Comparison of ENCODE assay signal across 21 cellular contexts in the genomic region with DNA sequence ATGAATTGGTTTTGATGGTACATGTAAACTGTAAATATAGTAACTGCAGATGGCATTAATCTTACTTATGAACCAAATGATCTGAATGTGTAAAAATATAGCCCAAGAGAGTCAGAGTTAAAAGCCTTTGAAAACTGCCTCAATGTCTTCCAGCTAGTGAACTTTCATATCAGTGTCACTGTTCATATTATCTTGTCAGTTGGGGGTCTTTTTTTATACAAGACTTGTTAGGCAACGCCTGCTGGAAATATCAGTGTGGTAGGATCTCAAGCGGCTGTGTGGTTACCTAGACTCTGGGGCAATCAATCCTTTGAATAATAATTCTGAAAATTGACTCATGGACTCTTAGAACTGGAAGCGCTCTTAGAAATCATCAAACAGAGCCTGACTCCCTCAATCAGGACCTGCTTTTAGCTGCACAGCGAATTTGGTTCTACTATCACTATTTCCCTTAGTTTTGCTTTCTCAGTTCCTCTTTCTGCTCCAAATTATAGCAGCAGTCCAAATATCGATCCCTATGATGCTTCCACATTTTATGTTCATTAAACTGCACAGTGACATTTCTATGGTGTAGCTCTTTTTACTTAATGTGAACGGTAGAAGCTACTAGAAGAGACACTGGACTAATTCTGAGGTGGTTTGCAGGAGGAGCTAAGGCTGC.
A peak's percentile ranks its signal among the peaks of the same experiment; 100 is the strongest.
DNase-seq lines count a peak whose midpoint lies in the region; ATAC-seq, FAIRE-seq and TF ChIP-seq lines count a peak whose summit lies in the region.
"Had no signal": no experiment of that assay in that cellular context is flagged by ENCODE, and none has a peak within 500 bp of the region (broad histone marks: within the 10 kb centered on the region; RNA-seq: fewer than 3 reads in every experiment).

No MANE protein-coding gene starts in this region.

- H3K27me3 Mint-ChIP-seq in chondrocyte (ENCODE audit: low read depth): no peaks in the 10 kb centered on the region
- no peaks in the 10 kb centered on the region for H3K27me3 Mint-ChIP-seq in osteocyte (ENCODE audit: unreplicated experiment)
- H3K27me3 Mint-ChIP-seq: CD8-positive, alpha-beta memory T cell had no signal

- H3K36me3 ChIP-seq in IMR-90 (ENCODE audit: control insufficient read depth, insufficient read depth, low read length): no peaks in the 10 kb centered on the region
- H3K36me3 ChIP-seq: suprapubic skin had no signal

- no peak overlapping the region for H3K4me3 Mint-ChIP-seq in chondrocyte (ENCODE audit: unreplicated experiment)
- no peak overlapping the region for H3K4me3 Mint-ChIP-seq in osteocyte (ENCODE audit: unreplicated experiment)
- H3K4me3 Mint-ChIP-seq: CD8-positive, alpha-beta memory T cell; stimulated activated memory B cell treated with anti-CD40 and anti-IgM and Interleukin-4, amounts not matched to agents 10 μg/mL and 1 μg/mL and 100 μg/mL, for 72 hours had no signal

- no peak overlapping the region; a peak in 1 of 4 replicates for H4K8ac ChIP-seq in IMR-90 (ENCODE audit: low read depth in 2 of 2, low read length in 2 of 2)

- no peaks in the 10 kb centered on the region for H4K20me1 ChIP-seq in IMR-90 (ENCODE audit: insufficient read depth, low read length)

- no peaks in the 10 kb centered on the region for H3K27me3 ChIP-seq in IMR-90 (ENCODE audit: control insufficient read depth, insufficient read depth, low read length)
- H3K27me3 ChIP-seq: suprapubic skin had no signal

- peak overlapping the region; percentile 74 for H4K91ac ChIP-seq in IMR-90 (ENCODE audit: insufficient read depth, low read depth, low read length)

- dilution Hi-C loops in IMR-90 (cut with HindIII; ENCODE audit: low sequenced_read_pairs, unreplicated experiment): no loop called here

- no peak overlapping the region for H3K23ac ChIP-seq in IMR-90 (ENCODE audit: low read depth, low read length)

- peak overlapping the region; percentile 36; the same call in 1 of the 2 replicates for H3K27ac ChIP-seq in IMR-90 (ENCODE audit: insufficient read depth, low read length)
- H3K27ac ChIP-seq: KMS-11, suprapubic skin had no signal

- peak overlapping the region; percentile 45; the same call in 1 of the 2 replicates for H3K4ac ChIP-seq in IMR-90 (ENCODE audit: low read depth, low read length)

- no TSS peak for BruUV-seq in IMR-90 (replicated peaks; lab: Mats Ljungman, UMichigan)

- no peak for TF ChIP-seq POLR2A in IMR-90 (IDR thresholded peaks at IDR 0.05; ENCODE audit: low read depth, low read length)

- peak overlapping the region; percentile 13 for H3K9ac ChIP-seq in IMR-90 (ENCODE audit: low read depth, low read length)
- H3K9ac ChIP-seq: KMS-11 had no signal

- H2BK120ac ChIP-seq in IMR-90 (ENCODE audit: low read depth, low read length): peak overlapping the region; percentile 66

- in situ Hi-C loops in IMR-90 (cut with MboI; ENCODE audit: low sequenced_read_pairs): loop anchor here (5.0 to 25.0 kb wide), 3 partner anchors 103 to 1193 kb away; a partner anchor contains a TSS

- peak overlapping the region; percentile 80 for H2BK15ac ChIP-seq in IMR-90 (ENCODE audit: low read depth, low read length)

- H2AFZ ChIP-seq in IMR-90 (replicated peaks; ENCODE audit: low read length, poor library complexity): no peak overlapping the region

- peak overlapping the region; percentile 56; the same call in 1 of the 2 replicates for H3K4me2 ChIP-seq in IMR-90 (ENCODE audit: low read depth, low read length)
- H3K4me2 ChIP-seq: KMS-11 had no signal

- no peak for TF ChIP-seq RAD21 in IMR-90 (IDR thresholded peaks at IDR 0.05; ENCODE audit: low read length)

- CTCF ChIA-PET in IMR-90 (lab: Yijun Ruan, JAX): interaction anchor here (0.7 to 3.4 kb wide), 6 partner anchors 88 to 142 kb away, joined by 3 to 31 read pairs (median 18); a partner anchor contains a TSS

- peak overlapping the region; percentile 30; the same call in 1 of the 2 replicates for H2AK5ac ChIP-seq in IMR-90 (ENCODE audit: low read depth, low read length)

- H3K9me1 ChIP-seq in IMR-90 (ENCODE audit: insufficient read depth, low read length): peaks cover 3% of the 10 kb centered on the region; the same call in 1 of the 2 replicates

- H3K4me1 Mint-ChIP-seq in chondrocyte (ENCODE audit: low read depth) (peaks cover 88% of the 10 kb centered on the region), osteocyte (ENCODE audit: unreplicated experiment) (peaks cover 62% of the 10 kb centered on the region)
- H3K4me1 Mint-ChIP-seq: CD8-positive, alpha-beta memory T cell had no signal

- peak overlapping the region; percentile 98 for H2BK5ac ChIP-seq in IMR-90 (ENCODE audit: low read depth, low read length, poor library complexity, severe bottlenecking)

- H3K18ac ChIP-seq in IMR-90 (ENCODE audit: low read depth, low read length): peak overlapping the region; percentile 11

- no peak for TF ChIP-seq CTCF in IMR-90 (conservative IDR thresholded peaks at IDR 0.05; ENCODE audit: low read depth, low read length)
- no peak for TF ChIP-seq CTCF in chondrocyte (IDR thresholded peaks at IDR 0.05)
- TF ChIP-seq CTCF in osteocyte (IDR thresholded peaks at IDR 0.05): no peak

- no peak overlapping the region for H2AK9ac ChIP-seq in IMR-90 (replicated peaks; ENCODE audit: low read depth, low read length, poor library complexity)

- no peak for ATAC-seq in IMR-90 (ENCODE audit: low read depth)
- no peak for ATAC-seq in HG02885 (IDR thresholded peaks at IDR 0.05; ENCODE audit: poor library complexity, unreplicated experiment)
- ATAC-seq: left ventricle myocardium superior; stimulated activated memory B cell treated with anti-CD40 and anti-IgM and Interleukin-4, amounts not matched to agents 10 μg/mL and 1 μg/mL and 100 μg/mL, for 72 hours had no signal

- FAIRE-seq in urothelium cell line (lab: Jason Lieb, UNC): no peak

- intact Hi-C loops in IMR-90 (cut with micrococcal nuclease): loop anchor here (1.0 kb wide), 1 partner anchor 139 kb away; no protein-coding TSS in a partner anchor

- H2BK20ac ChIP-seq in IMR-90 (ENCODE audit: low read depth, low read length): peak overlapping the region; percentile 59; the same call in 1 of the 2 replicates

- peak overlapping the region; percentile 32; the same call in 1 of the 2 replicates for H3K56ac ChIP-seq in IMR-90 (ENCODE audit: extremely low read depth, insufficient read depth, low read length)

- POLR2A ChIA-PET in IMR-90 (lab: Charles Lee; ENCODE audit: unreplicated experiment): interaction anchor here (0.9 to 8.1 kb wide), 5 partner anchors 80 to 138 kb away, joined by 3 to 169 read pairs (median 79); a partner anchor contains a TSS

- WGBS in IMR-90 (ENCODE audit: extremely low coverage in 2 of 2, insufficient read length in 1 of 2), 2 experiments: no CpG with 5 or more reads among the region's 6 CpGs

- peak overlapping the region; percentile 71 for H3K27ac Mint-ChIP-seq in chondrocyte (ENCODE audit: unreplicated experiment)
- H3K27ac Mint-ChIP-seq in osteocyte (ENCODE audit: unreplicated experiment): peak overlapping the region; percentile 32
- H3K27ac Mint-ChIP-seq: CD8-positive, alpha-beta memory T cell; stimulated activated memory B cell treated with anti-CD40 and anti-IgM and Interleukin-4, amounts not matched to agents 10 μg/mL and 1 μg/mL and 100 μg/mL, for 72 hours had no signal

- peaks cover 15% of the 10 kb centered on the region for H3K4me1 ChIP-seq in IMR-90 (ENCODE audit: control insufficient read depth, insufficient read depth, low read length)

- DNase-seq in IMR-90: no peak
- DNase-seq in NOMO-1 treated with dmso at 0.1 percent for 144 hours (lab: John Stamatoyannopoulos, UW; ENCODE audit: unreplicated experiment): peak; percentile 54
- DNase-seq in chondrocyte (ENCODE audit: low spot score): no peak
- no peak for DNase-seq in osteocyte (ENCODE audit: extremely low spot score, unreplicated experiment)
- no peak for DNase-seq in AG08396 (ENCODE audit: low spot score)
- DNase-seq in urothelium cell line (ENCODE audit: low spot score): no peak
- DNase-seq: activated naive CD4-positive, alpha-beta T cell treated with anti-CD3 and anti-CD28 coated beads, Interleukin-2, amount 50 U/mL, for 16 hours; anterior cingulate cortex; caudate nucleus; CD8-positive, alpha-beta memory T cell; dermis blood vessel endothelial cell; DMS153; GDM1; left ventricle myocardium superior; NCI-H1105; NCI-H2081 treated with DMSO at 0.1 percent for 48 hours; NK-92 treated with Interleukin-12 subunit alpha and Interleukin-12 subunit beta, amount 100 ng/mL, for 24 hours had no signal

- no peaks in the 10 kb centered on the region for H3K36me3 Mint-ChIP-seq in chondrocyte (ENCODE audit: low read depth)
- H3K36me3 Mint-ChIP-seq in osteocyte (ENCODE audit: unreplicated experiment): no peaks in the 10 kb centered on the region
- H3K36me3 Mint-ChIP-seq: CD8-positive, alpha-beta memory T cell; stimulated activated memory B cell treated with anti-CD40 and anti-IgM and Interleukin-4, amounts not matched to agents 10 μg/mL and 1 μg/mL and 100 μg/mL, for 72 hours had no signal

- H3K9me3 Mint-ChIP-seq in chondrocyte (ENCODE audit: low read depth): no peaks in the 10 kb centered on the region
- H3K9me3 Mint-ChIP-seq in osteocyte (ENCODE audit: unreplicated experiment): no peaks in the 10 kb centered on the region
- H3K9me3 Mint-ChIP-seq: CD8-positive, alpha-beta memory T cell; stimulated activated memory B cell treated with anti-CD40 and anti-IgM and Interleukin-4, amounts not matched to agents 10 μg/mL and 1 μg/mL and 100 μg/mL, for 72 hours had no signal

- H3K4me3 ChIP-seq in IMR-90 (ENCODE audit: insufficient read depth, low read depth, low read length): no peak overlapping the region
- H3K4me3 ChIP-seq: suprapubic skin had no signal

- no peak overlapping the region for H4K5ac ChIP-seq in IMR-90 (ENCODE audit: low read depth, low read length)

- H3K14ac ChIP-seq in IMR-90 (replicated peaks; ENCODE audit: low read depth, low read length): peak overlapping the region; percentile 33; the same call in 1 of the 2 replicates

- H3K9me3 ChIP-seq in IMR-90 (ENCODE audit: control insufficient read depth, insufficient read depth, low read length): no peaks in the 10 kb centered on the region
- H3K9me3 ChIP-seq: suprapubic skin had no signal

- H3K79me1 ChIP-seq in IMR-90 (ENCODE audit: low read depth in 1 of 2, low read length in 2 of 2): peaks cover 6 to 29% of the 10 kb centered on the region in 2 experiments

TF ChIP-seq in IMR-90, 13 proteins besides CTCF, POLR2A, EP300 and RAD21 (continues in another document):
- TF ChIP-seq RCOR1 (IDR thresholded peaks at IDR 0.05; ENCODE audit: insufficient replicate concordance, low read length): no peak
- TF ChIP-seq, protein P1, sequence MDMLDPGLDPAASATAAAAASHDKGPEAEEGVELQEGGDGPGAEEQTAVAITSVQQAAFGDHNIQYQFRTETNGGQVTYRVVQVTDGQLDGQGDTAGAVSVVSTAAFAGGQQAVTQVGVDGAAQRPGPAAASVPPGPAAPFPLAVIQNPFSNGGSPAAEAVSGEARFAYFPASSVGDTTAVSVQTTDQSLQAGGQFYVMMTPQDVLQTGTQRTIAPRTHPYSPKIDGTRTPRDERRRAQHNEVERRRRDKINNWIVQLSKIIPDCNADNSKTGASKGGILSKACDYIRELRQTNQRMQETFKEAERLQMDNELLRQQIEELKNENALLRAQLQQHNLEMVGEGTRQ (IDR thresholded peaks at IDR 0.05; ENCODE audit: low read depth, low read length): no peak
- TF ChIP-seq NFE2L2 (IDR thresholded peaks at IDR 0.05; ENCODE audit: low read depth, low read length): no peak
- no peak for TF ChIP-seq RFX5 (IDR thresholded peaks at IDR 0.05; ENCODE audit: low read depth, low read length)
- no peak for TF ChIP-seq MAZ (IDR thresholded peaks at IDR 0.05; ENCODE audit: borderline replicate concordance, low read depth, low read length)
